18 cellular contexts compared by ENCODE assay signal in the genomic region with DNA sequence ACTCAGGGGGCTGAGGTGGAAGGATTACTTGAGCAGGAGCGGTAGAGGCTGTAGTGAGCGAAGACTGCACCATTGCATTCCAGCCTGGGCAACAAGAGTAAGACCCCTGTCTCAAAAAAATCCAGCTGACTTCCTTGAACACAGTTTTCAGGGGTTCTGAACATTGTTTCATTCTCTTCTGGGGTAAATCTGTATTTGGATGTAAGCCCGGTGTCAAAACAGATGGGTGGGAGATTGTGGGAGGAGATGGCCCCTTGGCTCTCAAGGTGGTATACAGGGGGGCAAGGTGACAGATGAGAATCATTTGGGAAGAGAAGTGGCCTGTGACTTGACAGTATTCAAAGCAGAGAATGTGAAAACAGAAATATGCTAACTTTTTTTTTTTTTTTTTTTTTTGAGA. TPM values are rescaled to one million over a fixed set of nuclear protein-coding genes. Genes with fewer than 3 reads are reported as not detected.
DNase-seq lines count a peak whose midpoint lies in the region; ATAC-seq, FAIRE-seq and TF ChIP-seq lines count a peak whose summit lies in the region.
"Had no signal": no experiment of that assay in that cellular context is flagged by ENCODE, and none has a peak within 500 bp of the region (broad histone marks: within the 10 kb centered on the region; RNA-seq: fewer than 3 reads in every experiment).

No MANE protein-coding gene starts in this region.

- H4K20me1 ChIP-seq in BLaER1 treated with 17β-estradiol and CSF1 and Interleukin-3, amounts not matched to agents 10 nM and 100 nM, result peaks cover 0 to 27% (median 9%) of the 10 kb centered on the region in 11 experiments; a peak in 11 of 22 replicates
- H4K20me1 ChIP-seq in endothelial cell of umbilical vein (replicated peaks; ENCODE audit: control insufficient read depth, extremely low read depth, insufficient read depth, low read length), result no peaks in the 10 kb centered on the region
- H4K20me1 ChIP-seq in osteoblast (ENCODE audit: insufficient read depth, low read length), result no peaks in the 10 kb centered on the region

- no peak for FAIRE-seq in endothelial cell of umbilical vein (lab: Jason Lieb, UNC)
- FAIRE-seq: G401.6, GM12891 had no signal

- no peaks in the 10 kb centered on the region for H3K9me1 ChIP-seq in endothelial cell of umbilical vein (replicated peaks; ENCODE audit: control insufficient read depth, extremely low read depth, insufficient read depth, low read length)

- H3K4me1 ChIP-seq in BLaER1 treated with 17β-estradiol and CSF1 and Interleukin-3, amounts not matched to agents 10 nM and 100 nM, result peaks cover 57 to 74% (median 64%) of the 10 kb centered on the region in 10 experiments
- H3K4me1 ChIP-seq in endothelial cell of umbilical vein (ENCODE audit: control insufficient read depth, extremely low read depth, insufficient read depth, low read length) (peaks cover 62% of the 10 kb centered on the region), osteoblast (ENCODE audit: insufficient read depth, low read length) (peaks cover 7% of the 10 kb centered on the region)
- H3K4me1 ChIP-seq in CD4-positive, alpha-beta memory T cell (ENCODE audit: insufficient read depth, low read length), result peaks cover 33% of the 10 kb centered on the region

- H3K4me1 Mint-ChIP-seq in brain, result peaks cover 26% of the 10 kb centered on the region
- H3K4me1 Mint-ChIP-seq in CD4-positive, alpha-beta memory T cell, result peaks cover 5 to 33% (median 19%) of the 10 kb centered on the region in 4 donors

- no peak overlapping the region for H3K9ac ChIP-seq in BLaER1 treated with 17β-estradiol and CSF1 and Interleukin-3, amounts not matched to agents 10 nM and 100 nM
- H3K9ac ChIP-seq in endothelial cell of umbilical vein (replicated peaks; ENCODE audit: extremely low read depth, insufficient read depth, low read length), result peak overlapping the region; percentile 23
- H3K9ac ChIP-seq: BLaER1 had no signal

- intact Hi-C loops in endothelial cell of umbilical vein (cut with micrococcal nuclease), result no loop called here
- intact Hi-C loops in CD4-positive, alpha-beta memory T cell (cut with micrococcal nuclease), result no loop called here

- H3K27me3 ChIP-seq in BLaER1 treated with 17β-estradiol and CSF1 and Interleukin-3, amounts not matched to agents 10 nM and 100 nM, result peaks cover 0 to 35% (median 0%) of the 10 kb centered on the region in 11 experiments; a peak in 9 of 22 replicates
- no peaks in the 10 kb centered on the region for H3K27me3 ChIP-seq in endothelial cell of umbilical vein (ENCODE audit: control insufficient read depth in 2 of 2, insufficient read depth in 2 of 2, low read length in 2 of 2)
- H3K27me3 ChIP-seq in osteoblast (ENCODE audit: insufficient read depth, low read length), result peaks cover 71% of the 10 kb centered on the region
- peaks cover 34% of the 10 kb centered on the region for H3K27me3 ChIP-seq in CD4-positive, alpha-beta memory T cell (ENCODE audit: insufficient read depth, low read length)
- H3K27me3 ChIP-seq: BLaER1 had no signal

- peaks cover 0 to 6% (median 2%) of the 10 kb centered on the region in 5 experiments for H3K9me3 Mint-ChIP-seq in brain
- H3K9me3 Mint-ChIP-seq in CD4-positive, alpha-beta memory T cell, result no peaks in the 10 kb centered on the region
- H3K9me3 Mint-ChIP-seq: IgD-negative memory B cell had no signal

- no peak overlapping the region for H3K4me3 ChIP-seq in BLaER1 treated with 17β-estradiol and CSF1 and Interleukin-3, amounts not matched to agents 10 nM and 100 nM
- H3K4me3 ChIP-seq in endothelial cell of umbilical vein (replicated peaks in 1 of 3; ENCODE audit: insufficient read depth in 1 of 3, low read depth in 1 of 3, low read length in 3 of 3), result no peak overlapping the region
- H3K4me3 ChIP-seq in osteoblast (ENCODE audit: insufficient read depth, low read length), result no peak overlapping the region
- no peak overlapping the region for H3K4me3 ChIP-seq in CD4-positive, alpha-beta memory T cell (ENCODE audit: low read length in 2 of 2)

- dilution Hi-C loops in endothelial cell of umbilical vein (cut with MboI; ENCODE audit: extremely low pct_ligation_motif_present, low sequenced_read_pairs), result no loop called here

- peaks cover 99% of the 10 kb centered on the region for H3K27me3 Mint-ChIP-seq in brain
- peaks cover 22 to 30% of the 10 kb centered on the region in 2 donors for H3K27me3 Mint-ChIP-seq in CD4-positive, alpha-beta memory T cell

- no peaks in the 10 kb centered on the region for H3K36me3 Mint-ChIP-seq in brain
- H3K36me3 Mint-ChIP-seq in CD4-positive, alpha-beta memory T cell, result no peaks in the 10 kb centered on the region
- H3K36me3 Mint-ChIP-seq: CD4-positive, CD25-positive, alpha-beta regulatory T cell; IgD-negative memory B cell had no signal

- no peak for ATAC-seq in GM18519 (IDR thresholded peaks at IDR 0.05; ENCODE audit: low FRiP score, unreplicated experiment)

- H3K9me3 ChIP-seq in BLaER1 treated with 17β-estradiol and CSF1 and Interleukin-3, amounts not matched to agents 10 nM and 100 nM (replicated peaks in 1 of 11), result peaks cover 0 to 9% (median 0%) of the 10 kb centered on the region in 11 experiments; a peak in 1 of 22 replicates
- H3K9me3 ChIP-seq in endothelial cell of umbilical vein (replicated peaks; ENCODE audit: control insufficient read depth, insufficient read depth, low read length), result no peaks in the 10 kb centered on the region
- no peaks in the 10 kb centered on the region for H3K9me3 ChIP-seq in osteoblast (ENCODE audit: low read depth, low read length)
- no peaks in the 10 kb centered on the region for H3K9me3 ChIP-seq in CD4-positive, alpha-beta memory T cell (ENCODE audit: control insufficient read depth in 1 of 2, low read length in 2 of 2)
- H3K9me3 ChIP-seq: BLaER1 had no signal

- peak overlapping the region in 4 of 5 experiments; percentile 36 to 66 (median 52) for H3K4me3 Mint-ChIP-seq in brain
- peak overlapping the region in 1 of 8 donors; percentile 30 for H3K4me3 Mint-ChIP-seq in CD4-positive, alpha-beta memory T cell

- TF ChIP-seq POLR2A in endothelial cell of umbilical vein (IDR thresholded peaks at IDR 0.05; ENCODE audit: low read depth, low read length), result no peak

- H3K79me2 ChIP-seq in endothelial cell of umbilical vein (ENCODE audit: control insufficient read depth, insufficient read depth, low read length) (peaks cover 65% of the 10 kb centered on the region), osteoblast (ENCODE audit: insufficient read depth, low read length) (no peaks in the 10 kb centered on the region)

- CTCF ChIA-PET in endothelial cell of umbilical vein (lab: Charles Lee), result interaction anchor here (1.4 to 13.1 kb wide), 8 partner anchors 10 to 119 kb away, joined by 4 to 301 read pairs (median 14); a partner anchor contains a TSS
- CTCF ChIA-PET in CD4-positive, alpha-beta memory T cell (lab: Charles Lee; ENCODE audit: partially characterized antibody), result interaction anchor here (4.5 kb wide), 1 partner anchor 10 kb away, joined by 41 read pairs; no protein-coding TSS in a partner anchor

- peaks cover 0 to 23% (median 0%) of the 10 kb centered on the region in 11 experiments; a peak in 4 of 22 replicates for H3K36me3 ChIP-seq in BLaER1 treated with 17β-estradiol and CSF1 and Interleukin-3, amounts not matched to agents 10 nM and 100 nM
- H3K36me3 ChIP-seq in endothelial cell of umbilical vein (ENCODE audit: control insufficient read depth in 2 of 2, extremely low read depth in 1 of 2, insufficient read depth in 2 of 2, low read length in 2 of 2), result peaks cover 21 to 38% of the 10 kb centered on the region in 2 experiments
- no peaks in the 10 kb centered on the region for H3K36me3 ChIP-seq in osteoblast (ENCODE audit: insufficient read depth, low read length)
- no peaks in the 10 kb centered on the region for H3K36me3 ChIP-seq in CD4-positive, alpha-beta memory T cell (ENCODE audit: insufficient read depth, low read length)

- TF ChIP-seq CTCF in brain (conservative IDR thresholded peaks at IDR 0.05), result no peak
- no peak for TF ChIP-seq CTCF in endothelial cell of umbilical vein (IDR thresholded peaks at IDR 0.05; ENCODE audit: extremely low read depth in 1 of 2, insufficient read depth in 1 of 2, low read depth in 1 of 2, low read length in 2 of 2)
- TF ChIP-seq CTCF in osteoblast (IDR thresholded peaks at IDR 0.05; ENCODE audit: extremely low read depth, low read depth, low read length), result no peak

- H2AFZ ChIP-seq in endothelial cell of umbilical vein (ENCODE audit: low read depth, low read length) (no peak overlapping the region), osteoblast (ENCODE audit: low read length) (no peak overlapping the region)

- no peak overlapping the region for H3K27ac Mint-ChIP-seq in brain
- H3K27ac Mint-ChIP-seq in CD4-positive, alpha-beta memory T cell, result peak overlapping the region in 1 of 7 donors; percentile 23

- BruUV-seq in endothelial cell of umbilical vein (replicated peaks; lab: Mats Ljungman, UMichigan), result no TSS peak

- H3K4me2 ChIP-seq in BLaER1 treated with 17β-estradiol and CSF1 and Interleukin-3, amounts not matched to agents 10 nM and 100 nM, result peak overlapping the region in 7 of 11 experiments; percentile 98 to 100 (median 100); a peak in 10 of 22 replicates
- H3K4me2 ChIP-seq in endothelial cell of umbilical vein (ENCODE audit: insufficient read depth, low read length) (no peak overlapping the region), osteoblast (ENCODE audit: insufficient read depth, low read length) (no peak overlapping the region)

- POLR2A ChIA-PET in endothelial cell of umbilical vein (lab: Charles Lee), result interaction anchor here (5.9 kb wide), 1 partner anchor 9 kb away, joined by 67 read pairs; no protein-coding TSS in a partner anchor
- POLR2A ChIA-PET in CD4-positive, alpha-beta memory T cell (lab: Charles Lee; ENCODE audit: partially characterized antibody), result interaction anchor here (4.5 kb wide), 1 partner anchor 11 kb away, joined by 30 read pairs; no protein-coding TSS in a partner anchor

- H3K27ac ChIP-seq in BLaER1 treated with 17β-estradiol and CSF1 and Interleukin-3, amounts not matched to agents 10 nM and 100 nM, result no peak overlapping the region
- H3K27ac ChIP-seq in endothelial cell of umbilical vein (ENCODE audit: insufficient read depth, low read depth, low read length) (peak overlapping the region; percentile 30), osteoblast (ENCODE audit: low read depth, low read length) (no peak overlapping the region)
- H3K27ac ChIP-seq in CD4-positive, alpha-beta memory T cell (ENCODE audit: low read depth, low read length), result no peak overlapping the region
- H3K27ac ChIP-seq: BLaER1 had no signal

- DNase-seq in endothelial cell of umbilical vein (ENCODE audit: low read depth, low spot score) (no peak), osteoblast (ENCODE audit: insufficient read length, low spot score, missing footprints) (peak; percentile 77), MV-4-11 (lab: John Stamatoyannopoulos, UW) (no peak), SW 1271 (lab: John Stamatoyannopoulos, UW) (no peak)
- no peak for DNase-seq in CD4-positive, alpha-beta memory T cell
- DNase-seq: 8988T; AML-193; CD4-positive, CD25-positive, alpha-beta regulatory T cell; DMS79 treated with DMSO at 0.1 percent for 48 hours; EL had no signal

RNA-seq across cellular contexts. Expression of a gene that starts 4.8 kb away (rescaled TPM):
- polyA plus RNA-seq in brain (ENCODE audit: insufficient read depth, low read depth, low replicate concordance), result 42.0 TPM
- 273 and 303 TPM in 2 replicates for total RNA-seq in endothelial cell of umbilical vein
- polyA plus RNA-seq in endothelial cell of umbilical vein, result 383 and 451 TPM in 2 replicates
- polyA plus RNA-seq in endothelial cell of umbilical vein (2011; cell fraction: cytosol; rRNA removed), result 364 and 365 TPM in 2 replicates
- 321 and 349 TPM in 2 replicates for polyA plus RNA-seq in endothelial cell of umbilical vein (2011; cell fraction: nucleus; rRNA removed)
- polyA plus RNA-seq in endothelial cell of umbilical vein (2012), result 148 and 187 TPM in 2 replicates
- 205 and 226 TPM in 2 replicates for polyA minus RNA-seq in endothelial cell of umbilical vein
- polyA minus RNA-seq in endothelial cell of umbilical vein (2011; cell fraction: cytosol; rRNA and poly(A)+ RNA removed), result 0.51 TPM
- 66.6 and 81.3 TPM in 2 replicates for polyA minus RNA-seq in endothelial cell of umbilical vein (2011; cell fraction: nucleus; rRNA and poly(A)+ RNA removed)
- total RNA-seq in osteoblast, result under 0.01 and 0.29 TPM in 2 replicates
- total RNA-seq in CD4-positive, alpha-beta memory T cell, result 1 to 10 TPM; 1.5 to 1.8 TPM
- polyA plus RNA-seq in CD4-positive, alpha-beta memory T cell, result 1 to 10 TPM; 1.3 to 3.2 TPM

RNA-seq across cellular contexts. Expression of a gene that starts 5.3 kb away (rescaled TPM):
- polyA plus RNA-seq in brain (ENCODE audit: insufficient read depth, low read depth, low replicate concordance) (not detected), endothelial cell of umbilical vein (0.94 and 1.2 TPM in 2 replicates)
- total RNA-seq in endothelial cell of umbilical vein (3.6 and 7.0 TPM in 2 replicates), osteoblast (not detected in 2 replicates)
- 0.34 and 0.45 TPM in 2 replicates for polyA plus RNA-seq in endothelial cell of umbilical vein (2011; cell fraction: cytosol; rRNA removed)
- polyA plus RNA-seq in endothelial cell of umbilical vein (2011; cell fraction: nucleus; rRNA removed), result 5.8 and 9.3 TPM in 2 replicates
- polyA plus RNA-seq in endothelial cell of umbilical vein (2012), result 1.1 TPM in 2 replicates
- 0.32 and 0.49 TPM in 2 replicates for polyA minus RNA-seq in endothelial cell of umbilical vein
- polyA minus RNA-seq in endothelial cell of umbilical vein (2011; cell fraction: cytosol; rRNA and poly(A)+ RNA removed), result not detected
- 0.38 and 0.63 TPM in 2 replicates for polyA minus RNA-seq in endothelial cell of umbilical vein (2011; cell fraction: nucleus; rRNA and poly(A)+ RNA removed)
- under 1 TPM; 0.55 to 0.87 TPM for total RNA-seq in CD4-positive, alpha-beta memory T cell
- under 1 TPM; 0.39 to 0.80 TPM for polyA plus RNA-seq in CD4-positive, alpha-beta memory T cell
- total RNA-seq: HT1080 had no signal
- polyA plus RNA-seq: IgD-negative memory B cell had no signal

RNA-seq across cellular contexts. Expression of a gene that starts 17.6 kb away (rescaled TPM):
- polyA plus RNA-seq in brain (ENCODE audit: insufficient read depth, low read depth, low replicate concordance) (643 TPM), endothelial cell of umbilical vein (29.1 and 31.5 TPM in 2 replicates)
- total RNA-seq in endothelial cell of umbilical vein (30.9 and 33.5 TPM in 2 replicates), osteoblast (under 0.01 TPM in 1 of 2 replicates, not detected in the other)
- polyA plus RNA-seq in endothelial cell of umbilical vein (2011; cell fraction: cytosol; rRNA removed), result 24.3 and 27.7 TPM in 2 replicates
- 24.0 and 26.1 TPM in 2 replicates for polyA plus RNA-seq in endothelial cell of umbilical vein (2011; cell fraction: nucleus; rRNA removed)
- polyA plus RNA-seq in endothelial cell of umbilical vein (2012), result 24.3 and 42.3 TPM in 2 replicates
- polyA minus RNA-seq in endothelial cell of umbilical vein, result 7.5 and 11.0 TPM in 2 replicates
- 1.3 TPM for polyA minus RNA-seq in endothelial cell of umbilical vein (2011; cell fraction: cytosol; rRNA and poly(A)+ RNA removed)
- 5.5 and 9.1 TPM in 2 replicates for polyA minus RNA-seq in endothelial cell of umbilical vein (2011; cell fraction: nucleus; rRNA and poly(A)+ RNA removed)
- total RNA-seq in CD4-positive, alpha-beta memory T cell, result under 1 TPM in 1 of 2 experiments, not detected in 1; 0.67 TPM
- not detected for polyA plus RNA-seq in CD4-positive, alpha-beta memory T cell

RNA-seq across cellular contexts. Expression of a gene that starts 42.9 kb away (rescaled TPM):
- polyA plus RNA-seq in brain (ENCODE audit: insufficient read depth, low read depth, low replicate concordance) (4.5 TPM), endothelial cell of umbilical vein (5.5 and 5.6 TPM in 2 replicates)
- total RNA-seq in endothelial cell of umbilical vein (17.0 and 23.2 TPM in 2 replicates), osteoblast (10.6 and 10.9 TPM in 2 replicates)
- 4.2 and 5.5 TPM in 2 replicates for polyA plus RNA-seq in endothelial cell of umbilical vein (2011; cell fraction: cytosol; rRNA removed)
- polyA plus RNA-seq in endothelial cell of umbilical vein (2011; cell fraction: nucleus; rRNA removed), result 38.7 and 39.2 TPM in 2 replicates
- polyA plus RNA-seq in endothelial cell of umbilical vein (2012), result 6.5 and 10.3 TPM in 2 replicates
- 5.5 and 7.1 TPM in 2 replicates for polyA minus RNA-seq in endothelial cell of umbilical vein
- polyA minus RNA-seq in endothelial cell of umbilical vein (2011; cell fraction: cytosol; rRNA and poly(A)+ RNA removed), result 4.1 TPM
- polyA minus RNA-seq in endothelial cell of umbilical vein (2011; cell fraction: nucleus; rRNA and poly(A)+ RNA removed), result 14.6 and 16.4 TPM in 2 replicates
- total RNA-seq in CD4-positive, alpha-beta memory T cell, result 10 to 100 TPM; 25.9 to 26.3 TPM
- polyA plus RNA-seq in CD4-positive, alpha-beta memory T cell, result 1 to 10 TPM; 2.4 to 5.9 TPM

Comparison
In these comparisons a context has a peak if more than half of its experiments do, and no peak if none do; other contexts are left out.
1. H3K4me2 ChIP-seq: peak in BLaER1 treated with 17β-estradiol and CSF1 and Interleukin-3, amounts not matched to agents 10 nM and 100 nM (7 of 11); none in endothelial cell of umbilical vein (single experiment) and osteoblast (single experiment).
2. RNA of a gene that starts 4.8 kb away (total RNA-seq): 273 to 303 TPM in endothelial cell of umbilical vein; 1.5 to 1.8 TPM in CD4-positive, alpha-beta memory T cell and under 0.01 to 0.29 TPM in osteoblast; every median in the first group is over 10 times any median in the second.
3. RNA of a gene that starts 17.6 kb away (total RNA-seq): 30.9 to 33.5 TPM in endothelial cell of umbilical vein; 0.67 TPM in CD4-positive, alpha-beta memory T cell and under 0.01 TPM in osteoblast; every median in the first group is over 10 times any median in the second.